Comparison of ENCODE assay signal across 8 cellular contexts in the genomic region with DNA sequence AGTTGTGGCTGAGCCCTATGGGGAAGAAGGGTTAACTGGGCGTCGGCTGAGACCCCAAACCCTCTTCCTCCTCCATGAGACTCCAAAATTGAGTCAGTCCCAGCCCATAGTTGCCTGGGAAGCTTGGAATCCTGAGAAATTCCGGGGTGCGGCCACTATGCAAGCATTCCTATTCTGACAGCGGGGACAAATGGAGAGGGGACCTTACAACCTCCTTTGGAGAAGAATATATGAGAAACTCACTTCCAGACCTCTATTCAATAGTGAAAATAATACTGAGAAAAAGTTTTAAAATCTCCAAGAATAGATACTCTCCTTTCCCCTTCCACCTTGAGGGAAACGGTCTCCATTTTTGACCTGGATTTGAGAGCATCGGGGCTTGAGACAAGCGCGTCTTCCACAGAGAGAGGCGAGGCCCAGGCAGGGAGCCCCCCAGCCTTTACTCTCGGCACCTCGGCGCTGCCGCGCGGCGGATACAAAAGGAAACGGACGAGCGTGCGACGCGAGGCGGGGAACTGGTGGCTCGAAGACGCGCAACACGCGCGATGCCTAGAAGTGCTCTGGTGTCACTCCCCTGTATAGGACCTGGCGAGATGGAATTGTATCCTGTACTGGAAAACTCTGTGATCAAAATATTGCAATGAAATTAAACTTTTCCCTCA. TPM values are rescaled to one million over a fixed set of nuclear protein-coding genes. Genes with fewer than 3 reads are reported as not detected.
A peak's percentile ranks its signal among the peaks of the same experiment; 100 is the strongest.
DNase-seq lines count a peak whose midpoint lies in the region; ATAC-seq, FAIRE-seq and TF ChIP-seq lines count a peak whose summit lies in the region.

No MANE protein-coding gene starts in this region.

- H3K79me2 ChIP-seq in endothelial cell of umbilical vein (ENCODE audit: control insufficient read depth, insufficient read depth, low read length), result no peaks in the 10 kb centered on the region

- peaks cover 24% of the 10 kb centered on the region for H3K27me3 ChIP-seq in CD8-positive, alpha-beta memory T cell (ENCODE audit: insufficient read depth, low read length, poor library complexity, severe bottlenecking)
- H3K27me3 ChIP-seq in RWPE2 (ENCODE audit: insufficient read depth, poor library complexity, severe bottlenecking), result peaks cover 17% of the 10 kb centered on the region
- H3K27me3 ChIP-seq in endothelial cell of umbilical vein (ENCODE audit: control insufficient read depth in 2 of 2, insufficient read depth in 2 of 2, low read length in 2 of 2), result peaks cover 45 to 59% of the 10 kb centered on the region in 2 experiments
- no peaks in the 10 kb centered on the region for H3K27me3 ChIP-seq in pancreas

- H3K9me3 Mint-ChIP-seq in CD8-positive, alpha-beta memory T cell, result peaks cover 0 to 5% (median 0%) of the 10 kb centered on the region in 5 donors

- WGBS in pancreas, 2 donors, result 3 to 6% methylated on average over 31 of the region's 31 CpGs

- dilution Hi-C loops in endothelial cell of umbilical vein (cut with MboI; ENCODE audit: extremely low pct_ligation_motif_present, low sequenced_read_pairs), result no loop called here

- no peaks in the 10 kb centered on the region for H3K9me1 ChIP-seq in endothelial cell of umbilical vein (replicated peaks; ENCODE audit: control insufficient read depth, extremely low read depth, insufficient read depth, low read length)

- peaks cover 4 to 18% (median 5%) of the 10 kb centered on the region in 3 donors for H3K36me3 Mint-ChIP-seq in CD8-positive, alpha-beta memory T cell

- H2AFZ ChIP-seq in endothelial cell of umbilical vein (ENCODE audit: low read depth, low read length), result peak overlapping the region; percentile 25

- peak overlapping the region; percentile 79 for H3K4me2 ChIP-seq in endothelial cell of umbilical vein (ENCODE audit: insufficient read depth, low read length)

- intact Hi-C loops in endothelial cell of umbilical vein (cut with micrococcal nuclease) (no loop called here), pancreas (cut with DNase I) (loop anchor here in 1 of 3 donors (10.0 kb wide), 1 partner anchor 273 kb away; no protein-coding TSS in a partner anchor)

- peak overlapping the region in 5 of 8 donors; percentile 13 to 74 (median 33) for H3K27ac Mint-ChIP-seq in CD8-positive, alpha-beta memory T cell

- no peak overlapping the region for H3K9ac ChIP-seq in endothelial cell of umbilical vein (replicated peaks; ENCODE audit: extremely low read depth, insufficient read depth, low read length)

- CTCF ChIA-PET in CD8-positive, alpha-beta memory T cell (lab: Charles Lee), result interaction anchor here (2.1 kb wide), 1 partner anchor 14 kb away, joined by 8 read pairs; no protein-coding TSS in a partner anchor
- CTCF ChIA-PET in endothelial cell of umbilical vein (lab: Charles Lee) (interaction anchor here (0.9 to 1.9 kb wide), 3 partner anchors 14 to 944 kb away, joined by 3 to 5 read pairs (median 4); no protein-coding TSS in a partner anchor), GM10248 (lab: Yijun Ruan, JAX) (no interaction called here)

- TF ChIP-seq POLR2A in endothelial cell of umbilical vein (IDR thresholded peaks at IDR 0.05; ENCODE audit: low read depth, low read length), result no peak

- no peaks in the 10 kb centered on the region for H4K20me1 ChIP-seq in endothelial cell of umbilical vein (replicated peaks; ENCODE audit: control insufficient read depth, extremely low read depth, insufficient read depth, low read length)

- H3K4me1 Mint-ChIP-seq in CD8-positive, alpha-beta memory T cell, result peaks cover 25 to 42% (median 37%) of the 10 kb centered on the region in 3 donors

- TF ChIP-seq CTCF in RWPE2 (IDR thresholded peaks at IDR 0.05; ENCODE audit: poor library complexity, severe bottlenecking), result no peak
- TF ChIP-seq CTCF in endothelial cell of umbilical vein (IDR thresholded peaks at IDR 0.05; ENCODE audit: extremely low read depth in 1 of 2, insufficient read depth in 1 of 2, low read depth in 1 of 2, low read length in 2 of 2), result no peak
- no peak for TF ChIP-seq CTCF in pancreas (IDR thresholded peaks at IDR 0.05)
- no peak for TF ChIP-seq CTCF in GM10248 (IDR thresholded peaks at IDR 0.05; ENCODE audit: control extremely low read depth, extremely low read depth, low read depth, missing control alignments)
- no peak for TF ChIP-seq CTCF in D721Med (IDR thresholded peaks at IDR 0.05; ENCODE audit: insufficient read depth, missing control alignments)

- peak overlapping the region; percentile 25 for H3K4me3 ChIP-seq in CD8-positive, alpha-beta memory T cell (ENCODE audit: low read length)
- H3K4me3 ChIP-seq in RWPE2 (ENCODE audit: severe bottlenecking) (peak overlapping the region; percentile 21), endothelial cell of umbilical vein (replicated peaks in 1 of 3; ENCODE audit: insufficient read depth in 1 of 3, low read depth in 1 of 3, low read length in 3 of 3) (peak overlapping the region in 2 of 3 experiments; percentile 10 to 19), pancreas (peak overlapping the region; percentile 31 to 49 (median 42))

- BruUV-seq in endothelial cell of umbilical vein (replicated peaks; lab: Mats Ljungman, UMichigan), result no TSS peak

- peak in 3 of 5 donors; percentile 36 to 52 (median 48) for DNase-seq in CD8-positive, alpha-beta memory T cell
- no peak for DNase-seq in RWPE2 (ENCODE audit: low spot score)
- DNase-seq in endothelial cell of umbilical vein (ENCODE audit: low read depth, low spot score), result no peak
- peak in 5 of 6 donors; percentile 16 to 75 (median 43) for DNase-seq in pancreas
- no peak for DNase-seq in GM10248 (ENCODE audit: extremely low spot score)
- no peak for DNase-seq in D721Med (ENCODE audit: insufficient read length, low spot score)
- DNase-seq in iPS-NIHi11 (ENCODE audit: low spot score), result no peak

- no peaks in the 10 kb centered on the region for H3K36me3 ChIP-seq in CD8-positive, alpha-beta memory T cell (ENCODE audit: insufficient read depth, low read length)
- no peaks in the 10 kb centered on the region for H3K36me3 ChIP-seq in RWPE2 (ENCODE audit: low read depth)
- H3K36me3 ChIP-seq in endothelial cell of umbilical vein (ENCODE audit: control insufficient read depth in 2 of 2, extremely low read depth in 1 of 2, insufficient read depth in 2 of 2, low read length in 2 of 2), result no peaks in the 10 kb centered on the region
- peaks cover 0 to 10% (median 6%) of the 10 kb centered on the region in 3 donors for H3K36me3 ChIP-seq in pancreas

- no peak for ATAC-seq in RWPE2 (ENCODE audit: low read depth)
- ATAC-seq in pancreas, result peak in 3 of 4 donors; percentile 22 to 40 (median 23)
- ATAC-seq in HG02870 (IDR thresholded peaks at IDR 0.05; ENCODE audit: unreplicated experiment), result no peak

- POLR2A ChIA-PET in CD8-positive, alpha-beta memory T cell (lab: Charles Lee), result no interaction called here
- POLR2A ChIA-PET in endothelial cell of umbilical vein (lab: Charles Lee), result no interaction called here
- POLR2A ChIA-PET in GM10248 (lab: Yijun Ruan, JAX), result no interaction called here

- FAIRE-seq in endothelial cell of umbilical vein (lab: Jason Lieb, UNC), result no peak
- no peak for FAIRE-seq in pancreas (lab: Jason Lieb, UNC)
- no peak for FAIRE-seq in D721Med (lab: Jason Lieb, UNC)

- peaks cover 49 to 69% of the 10 kb centered on the region in 2 donors for H3K27me3 Mint-ChIP-seq in CD8-positive, alpha-beta memory T cell

- H3K9me3 ChIP-seq in CD8-positive, alpha-beta memory T cell (ENCODE audit: low read length), result no peaks in the 10 kb centered on the region
- H3K9me3 ChIP-seq in RWPE2 (ENCODE audit: severe bottlenecking) (no peaks in the 10 kb centered on the region), endothelial cell of umbilical vein (replicated peaks; ENCODE audit: control insufficient read depth, insufficient read depth, low read length) (no peaks in the 10 kb centered on the region), pancreas (no peaks in the 10 kb centered on the region)

- H3K27ac ChIP-seq in CD8-positive, alpha-beta memory T cell (ENCODE audit: low read depth, low read length), result no peak overlapping the region
- no peak overlapping the region for H3K27ac ChIP-seq in RWPE2 (ENCODE audit: poor library complexity, severe bottlenecking)
- no peak overlapping the region for H3K27ac ChIP-seq in endothelial cell of umbilical vein (ENCODE audit: insufficient read depth, low read depth, low read length)
- H3K27ac ChIP-seq in pancreas, result peak overlapping the region in 2 of 4 donors; percentile 66 to 83

- H3K4me3 Mint-ChIP-seq in CD8-positive, alpha-beta memory T cell, result peak overlapping the region; percentile 62 to 84 (median 82)

- peaks cover 29% of the 10 kb centered on the region for H3K4me1 ChIP-seq in CD8-positive, alpha-beta memory T cell (ENCODE audit: insufficient read depth, low read length)
- H3K4me1 ChIP-seq in RWPE2 (ENCODE audit: insufficient read depth, poor library complexity, severe bottlenecking) (no peaks in the 10 kb centered on the region), endothelial cell of umbilical vein (ENCODE audit: control insufficient read depth, extremely low read depth, insufficient read depth, low read length) (peaks cover 12% of the 10 kb centered on the region), pancreas (peaks cover 0 to 8% (median 0%) of the 10 kb centered on the region in 3 donors)

TF ChIP-seq in endothelial cell of umbilical vein, 7 proteins besides CTCF, POLR2A, EP300 and RAD21 (continues in another document):
- TF ChIP-seq FOS (IDR thresholded peaks at IDR 0.05; ENCODE audit: borderline replicate concordance, insufficient read depth, low read length) (no peak), EZH2 (IDR thresholded peaks at IDR 0.05; ENCODE audit: borderline replicate concordance, low read depth, low read length, severe bottlenecking) (peak; percentile 47), JUN (IDR thresholded peaks at IDR 0.05; ENCODE audit: borderline replicate concordance, insufficient read depth, insufficient read length, low read depth) (no peak), GATA2 (IDR thresholded peaks at IDR 0.05; ENCODE audit: insufficient read depth, insufficient read length, low read depth, low read length) (no peak)
- TF ChIP-seq, protein P1, sequence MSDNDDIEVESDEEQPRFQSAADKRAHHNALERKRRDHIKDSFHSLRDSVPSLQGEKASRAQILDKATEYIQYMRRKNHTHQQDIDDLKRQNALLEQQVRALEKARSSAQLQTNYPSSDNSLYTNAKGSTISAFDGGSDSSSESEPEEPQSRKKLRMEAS (IDR thresholded peaks at IDR 0.05; ENCODE audit: insufficient read depth, insufficient read length), result peak; percentile 10

RNA-seq across cellular contexts. Expression of a gene that starts 11.1 kb away (rescaled TPM):
- 10 to 100 TPM; 19.7 to 21.9 TPM for total RNA-seq in CD8-positive, alpha-beta memory T cell
- polyA plus RNA-seq in CD8-positive, alpha-beta memory T cell, result 25.5 TPM
- total RNA-seq in endothelial cell of umbilical vein (1.0 and 1.8 TPM in 2 replicates), pancreas (10 to 100 TPM in 1 of 6 donors, 1 to 10 TPM in 5; 1.3 to 18.0 (median 3.2) TPM)
- polyA plus RNA-seq in endothelial cell of umbilical vein (1.4 and 1.9 TPM in 2 replicates), pancreas (1 to 10 TPM; 4.1 to 4.8 TPM)
- polyA plus RNA-seq in endothelial cell of umbilical vein (2011; cell fraction: cytosol; rRNA removed), result 1.1 and 1.8 TPM in 2 replicates
- polyA plus RNA-seq in endothelial cell of umbilical vein (2011; cell fraction: nucleus; rRNA removed), result 17.6 and 23.5 TPM in 2 replicates
- 0.70 and 1.1 TPM in 2 replicates for polyA plus RNA-seq in endothelial cell of umbilical vein (2012)
- 3.3 and 3.4 TPM in 2 replicates for polyA minus RNA-seq in endothelial cell of umbilical vein
- 8.4 TPM for polyA minus RNA-seq in endothelial cell of umbilical vein (2011; cell fraction: cytosol; rRNA and poly(A)+ RNA removed)
- polyA minus RNA-seq in endothelial cell of umbilical vein (2011; cell fraction: nucleus; rRNA and poly(A)+ RNA removed), result 19.0 and 32.3 TPM in 2 replicates

Comparison
In these comparisons a context has a peak if more than half of its experiments do, and no peak if none do; other contexts are left out.
1. DNase-seq: peak in CD8-positive, alpha-beta memory T cell (3 of 5) and pancreas (5 of 6); none in RWPE2 (single experiment), endothelial cell of umbilical vein (single experiment), GM10248 (single experiment), D721Med (single experiment) and iPS-NIHi11 (single experiment).
2. ATAC-seq: peak in pancreas (3 of 4); none in RWPE2 (single experiment) and HG02870 (single experiment).
3. Peak in every context shown above with its lines, with median percentiles within 50 percentile points of each other: H3K4me3 ChIP-seq.